1 cellular context compared by ENCODE assay signal in the genomic region with DNA sequence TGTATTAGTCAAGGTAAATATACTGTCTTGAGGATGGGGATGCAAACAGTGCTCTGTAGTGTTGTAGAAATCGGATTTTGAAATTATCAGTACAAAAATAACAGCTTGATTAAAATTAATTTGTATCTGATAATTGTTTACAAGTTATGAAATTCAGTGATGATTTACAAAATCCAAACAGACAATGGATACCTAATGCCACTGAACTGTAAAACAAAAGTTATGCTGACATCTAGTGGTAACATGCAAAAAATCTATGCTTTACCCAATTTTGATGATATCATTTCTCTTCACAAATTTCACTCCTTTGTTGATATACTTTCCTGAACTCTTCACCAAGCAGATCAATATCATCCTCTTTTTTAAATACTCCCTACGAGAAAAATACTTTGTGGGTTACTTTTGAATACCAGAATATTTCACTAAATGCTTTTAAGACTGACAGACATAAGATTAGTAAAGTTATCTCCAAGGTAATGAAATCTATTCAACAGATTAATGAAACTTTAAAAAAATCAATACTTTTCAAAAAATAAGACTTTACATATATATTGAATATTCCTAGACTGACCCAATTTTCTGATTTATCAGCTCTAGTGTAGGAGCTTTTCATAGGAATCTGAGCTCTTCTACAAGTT.
TF ChIP-seq lines count a peak whose summit lies in the region.

No MANE protein-coding gene starts in this region.

TF ChIP-seq in liver, 16 proteins besides CTCF, POLR2A, EP300 and RAD21 (continued from another document):
- TF ChIP-seq, protein P1, sequence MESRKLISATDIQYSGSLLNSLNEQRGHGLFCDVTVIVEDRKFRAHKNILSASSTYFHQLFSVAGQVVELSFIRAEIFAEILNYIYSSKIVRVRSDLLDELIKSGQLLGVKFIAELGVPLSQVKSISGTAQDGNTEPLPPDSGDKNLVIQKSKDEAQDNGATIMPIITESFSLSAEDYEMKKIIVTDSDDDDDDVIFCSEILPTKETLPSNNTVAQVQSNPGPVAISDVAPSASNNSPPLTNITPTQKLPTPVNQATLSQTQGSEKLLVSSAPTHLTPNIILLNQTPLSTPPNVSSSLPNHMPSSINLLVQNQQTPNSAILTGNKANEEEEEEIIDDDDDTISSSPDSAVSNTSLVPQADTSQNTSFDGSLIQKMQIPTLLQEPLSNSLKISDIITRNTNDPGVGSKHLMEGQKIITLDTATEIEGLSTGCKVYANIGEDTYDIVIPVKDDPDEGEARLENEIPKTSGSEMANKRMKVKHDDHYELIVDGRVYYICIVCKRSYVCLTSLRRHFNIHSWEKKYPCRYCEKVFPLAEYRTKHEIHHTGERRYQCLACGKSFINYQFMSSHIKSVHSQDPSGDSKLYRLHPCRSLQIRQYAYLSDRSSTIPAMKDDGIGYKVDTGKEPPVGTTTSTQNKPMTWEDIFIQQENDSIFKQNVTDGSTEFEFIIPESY (IDR thresholded peaks at IDR 0.05), result no peak
- TF ChIP-seq YY1 (IDR thresholded peaks at IDR 0.05) (no peak), FOXA1 (IDR thresholded peaks at IDR 0.05) (no peak)
